Comparison of ENCODE assay signal across 24 cellular contexts in genomic region chr18:42108071-42108470, GRCh38.
DNase-seq lines count a peak whose midpoint lies in the region; ATAC-seq, FAIRE-seq and TF ChIP-seq lines count a peak whose summit lies in the region.
"Had no signal": no experiment of that assay in that cellular context is flagged by ENCODE, and none has a peak within 500 bp of the region (broad histone marks: within the 10 kb centered on the region; RNA-seq: fewer than 3 reads in every experiment).

No MANE protein-coding gene starts in this region.

- H3K27me3 ChIP-seq in neural cell (ENCODE audit: insufficient read depth, low read depth, low read length), result no peaks in the 10 kb centered on the region

- no peak for TF ChIP-seq EP300 in neural cell (conservative IDR thresholded peaks at IDR 0.05; ENCODE audit: poor library complexity, severe bottlenecking)

- H3K27ac ChIP-seq in neural cell (ENCODE audit: low read length), result peak overlapping the region; percentile 90
- H3K27ac ChIP-seq: A549 had no signal

- no peaks in the 10 kb centered on the region for H3F3A ChIP-seq in neural cell (ENCODE audit: insufficient read depth, low read length, poor library complexity, severe bottlenecking)

- H4K20me1 ChIP-seq in neural cell (ENCODE audit: insufficient read depth), result no peaks in the 10 kb centered on the region

- peak; percentile 92 for DNase-seq in G401 (ENCODE audit: low spot score)
- DNase-seq in NCI-H2227 (lab: John Stamatoyannopoulos, UW; ENCODE audit: unreplicated experiment), result peak; percentile 37
- peak; percentile 90 for DNase-seq in cerebellar cortex (ENCODE audit: low spot score)
- DNase-seq in SIG-M5 treated with dmso at 0.1 percent for 504 hours (lab: John Stamatoyannopoulos, UW; ENCODE audit: unreplicated experiment), result no peak
- no peak for DNase-seq in GM12892 (ENCODE audit: insufficient read length)
- DNase-seq in activated effector memory CD4-positive, alpha-beta T cell treated with anti-CD3 and anti-CD28 coated beads, Interleukin-2, amount 50 U/mL, for 16 hours, result no peak
- DNase-seq: Caco-2; CD4-positive, alpha-beta T cell; H7; HFFc6; KBM-7; MV-4-11; NCI-H1417; NCI-H2029; NCI-H748 treated with DMSO at 0.1 percent for 48 hours; OCI-M1; Right ventricle myocardium superior had no signal

- in situ Hi-C loops in G401 (cut with HindIII; ENCODE audit: low sequenced_read_pairs), result no loop called here

- H3K4me2 ChIP-seq in neural cell (ENCODE audit: low read length), result no peak overlapping the region
- H3K4me2 ChIP-seq: A549 had no signal

- peak overlapping the region; percentile 54 for H3K9ac ChIP-seq in neural cell (ENCODE audit: low read length)

- H3K4me3 ChIP-seq in neural cell (ENCODE audit: low read length), result no peak overlapping the region
- H3K4me3 ChIP-seq: A549, SK-N-MC had no signal

- no peak for TF ChIP-seq POLR2A in GM12892 (IDR thresholded peaks at IDR 0.05; ENCODE audit: low read depth, low read length)

- no peaks in the 10 kb centered on the region for H3K9me3 ChIP-seq in neural cell (ENCODE audit: low read length)
- H3K9me3 ChIP-seq: A549, Caco-2 had no signal

- FAIRE-seq in GM12892 (lab: Jason Lieb, UNC), result no peak
- FAIRE-seq: A549, GM12891, GM18507, HepG2 had no signal

- no peaks in the 10 kb centered on the region for H3K79me2 ChIP-seq in neural cell (replicated peaks; ENCODE audit: insufficient read depth, low read length)

- H3K36me3 ChIP-seq in neural cell (ENCODE audit: insufficient read depth, low read length), result no peaks in the 10 kb centered on the region

- no peak overlapping the region for H2AFZ ChIP-seq in neural cell (ENCODE audit: low read depth, low read length)

- no peak for TF ChIP-seq RAD21 in neural cell (conservative IDR thresholded peaks at IDR 0.05)

- no peak for ATAC-seq in GM21447 (IDR thresholded peaks at IDR 0.05; ENCODE audit: unreplicated experiment)
- ATAC-seq: A549, HepG2 had no signal

- TF ChIP-seq CTCF in neural cell (IDR thresholded peaks at IDR 0.05; ENCODE audit: poor library complexity, severe bottlenecking), result no peak

- no peaks in the 10 kb centered on the region for H3K9me2 ChIP-seq in neural cell (ENCODE audit: insufficient read depth, low read length)

TF ChIP-seq in neural cell, 6 proteins besides CTCF, POLR2A, EP300 and RAD21:
- no peak for TF ChIP-seq SMC3 (conservative IDR thresholded peaks at IDR 0.05; ENCODE audit: poor library complexity)
- TF ChIP-seq TAF1 (IDR thresholded peaks at IDR 0.05; ENCODE audit: low read depth), result no peak
- no peak for TF ChIP-seq MXI1 (conservative IDR thresholded peaks at IDR 0.05; ENCODE audit: poor library complexity, severe bottlenecking)
- TF ChIP-seq POLR2AphosphoS5 (IDR thresholded peaks at IDR 0.05), result no peak
- no peak for TF ChIP-seq EZH2 (IDR thresholded peaks at IDR 0.05; ENCODE audit: borderline replicate concordance, insufficient read depth, low read length, poor library complexity, severe bottlenecking)
- no peak for TF ChIP-seq REST (IDR thresholded peaks at IDR 0.05; ENCODE audit: borderline replicate concordance)

Comparison
In these comparisons a context has a peak if more than half of its experiments do, and no peak if none do; other contexts are left out.
1. DNase-seq: peak in G401 (single experiment), NCI-H2227 (single experiment) and cerebellar cortex (single experiment); none in SIG-M5 treated with dmso at 0.1 percent for 504 hours (single experiment), GM12892 (single experiment) and activated effector memory CD4-positive, alpha-beta T cell treated with anti-CD3 and anti-CD28 coated beads, Interleukin-2, amount 50 U/mL, for 16 hours (single experiment).